ENCODE assay signal across 1 cellular context in the genomic region with DNA sequence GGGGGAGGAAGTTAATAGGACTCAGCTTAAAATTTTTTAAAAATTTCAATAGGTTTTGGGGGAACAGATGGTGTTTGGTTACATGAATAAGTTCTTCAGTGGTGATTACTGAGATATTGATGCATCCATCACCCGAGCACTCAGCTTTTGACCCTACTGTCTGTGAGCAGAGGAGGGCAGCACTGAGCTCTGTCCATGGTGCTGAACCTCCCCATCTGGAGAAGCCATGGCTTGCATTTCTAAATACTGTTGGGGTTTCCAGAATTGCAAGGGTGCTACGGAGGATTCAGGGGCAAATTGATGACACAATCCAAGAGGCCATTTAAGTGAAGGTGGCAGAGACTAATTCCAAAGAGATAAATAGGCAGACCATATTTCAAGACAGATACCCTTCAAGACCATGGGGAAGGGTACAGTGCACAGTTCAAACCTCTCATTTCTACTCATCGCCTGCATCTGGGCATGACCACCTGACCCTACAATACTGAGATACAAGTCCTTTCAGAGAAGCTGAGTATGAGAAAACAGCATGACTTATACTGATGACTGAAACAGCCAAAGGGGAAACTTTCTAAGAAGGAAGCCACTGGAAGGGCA.
TF ChIP-seq lines count a peak whose summit lies in the region.

No MANE protein-coding gene starts in this region.

TF ChIP-seq in K562, 482 proteins besides CTCF, POLR2A, EP300 and RAD21 (continued from another document and continues in another):
- TF ChIP-seq NR1H2 (CRISPR knock-in tag; IDR thresholded peaks at IDR 0.05) (0 out of 2 replicates have a peak, but pooled peaks have one; percentile 77), WHSC1 (IDR thresholded peaks at IDR 0.05; ENCODE audit: low read length) (no peak), ZZZ3 (IDR thresholded peaks at IDR 0.05) (no peak), ELF2 (CRISPR knock-in tag; IDR thresholded peaks at IDR 0.05) (no peak), PRMT5 (CRISPR knock-in tag; IDR thresholded peaks at IDR 0.05) (peak; percentile 90), ESRRA (IDR thresholded peaks at IDR 0.05; ENCODE audit: borderline replicate concordance, low read depth) (no peak), PHF8 (IDR thresholded peaks at IDR 0.05; ENCODE audit: borderline replicate concordance, low read length) (no peak), SRF (CRISPR knock-in tag; IDR thresholded peaks at IDR 0.05) (peak in 1 of 2 experiments; percentile 65; a peak in 1 of 4 replicates), DMBX1 (CRISPR knock-in tag; IDR thresholded peaks at IDR 0.05; ENCODE audit: borderline replicate concordance) (peak; percentile 83), SPI1 (IDR thresholded peaks at IDR 0.05; ENCODE audit: borderline replicate concordance, low read depth, low read length) (no peak), ARHGAP35 (IDR thresholded peaks at IDR 0.05; ENCODE audit: partially characterized antibody) (no peak), ZNF224 (CRISPR knock-in tag; IDR thresholded peaks at IDR 0.05) (peak; percentile 63; the same call in 1 of the 2 replicates), ZNF41 (CRISPR knock-in tag; conservative IDR thresholded peaks at IDR 0.05) (no peak), ZNF143 (CRISPR knock-in tag; IDR thresholded peaks at IDR 0.05) (peak; percentile 41; the same call in 1 of the 2 replicates), GATAD2A (IDR thresholded peaks at IDR 0.05) (no peak), SMARCC2 (IDR thresholded peaks at IDR 0.05; ENCODE audit: low read depth) (no peak), SIRT6 (IDR thresholded peaks at IDR 0.05; ENCODE audit: low read depth, low read length) (no peak), JUN (IDR thresholded peaks at IDR 0.05; ENCODE audit: borderline replicate concordance, low read depth, low read length) (no peak), JUN (CRISPR knock-in tag; IDR thresholded peaks at IDR 0.05; ENCODE audit: borderline replicate concordance) (peak; percentile 71; the same call in 1 of the 2 replicates), SIN3B (IDR thresholded peaks at IDR 0.05; ENCODE audit: low read depth) (no peak), RBM34 (IDR thresholded peaks at IDR 0.05; ENCODE audit: borderline replicate concordance, insufficient read depth, low read length) (no peak), PTRF (tag; IDR thresholded peaks at IDR 0.05) (no peak), CHD4 (IDR thresholded peaks at IDR 0.05; ENCODE audit: insufficient read depth, insufficient replicate concordance, low read depth, low read length, poor library complexity, severe bottlenecking) (no peak), PHB (CRISPR knock-in tag; IDR thresholded peaks at IDR 0.05) (no peak), HCFC1 (IDR thresholded peaks at IDR 0.05; ENCODE audit: low read depth, low read length) (peak; percentile 50), TEAD1 (CRISPR knock-in tag; IDR thresholded peaks at IDR 0.05) (peak; percentile 41 to 87; a peak in 2 of 4 replicates), ZNF589 (CRISPR knock-in tag; IDR thresholded peaks at IDR 0.05; ENCODE audit: low read depth) (0 out of 2 replicates have a peak, but pooled peaks have one; percentile 45), PURB (CRISPR knock-in tag; IDR thresholded peaks at IDR 0.05; ENCODE audit: low read depth) (no peak), POU5F1 (IDR thresholded peaks at IDR 0.05; ENCODE audit: borderline replicate concordance, low read depth, low read length, partially characterized antibody) (no peak), SMAD2 (IDR thresholded peaks at IDR 0.05; ENCODE audit: low read depth, low read length) (no peak), ZNF140 (CRISPR knock-in tag; IDR thresholded peaks at IDR 0.05) (no peak)
- TF ChIP-seq, protein P1, sequence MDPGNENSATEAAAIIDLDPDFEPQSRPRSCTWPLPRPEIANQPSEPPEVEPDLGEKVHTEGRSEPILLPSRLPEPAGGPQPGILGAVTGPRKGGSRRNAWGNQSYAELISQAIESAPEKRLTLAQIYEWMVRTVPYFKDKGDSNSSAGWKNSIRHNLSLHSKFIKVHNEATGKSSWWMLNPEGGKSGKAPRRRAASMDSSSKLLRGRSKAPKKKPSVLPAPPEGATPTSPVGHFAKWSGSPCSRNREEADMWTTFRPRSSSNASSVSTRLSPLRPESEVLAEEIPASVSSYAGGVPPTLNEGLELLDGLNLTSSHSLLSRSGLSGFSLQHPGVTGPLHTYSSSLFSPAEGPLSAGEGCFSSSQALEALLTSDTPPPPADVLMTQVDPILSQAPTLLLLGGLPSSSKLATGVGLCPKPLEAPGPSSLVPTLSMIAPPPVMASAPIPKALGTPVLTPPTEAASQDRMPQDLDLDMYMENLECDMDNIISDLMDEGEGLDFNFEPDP (CRISPR knock-in tag; IDR thresholded peaks at IDR 0.05), result no peak
- TF ChIP-seq, protein P2, sequence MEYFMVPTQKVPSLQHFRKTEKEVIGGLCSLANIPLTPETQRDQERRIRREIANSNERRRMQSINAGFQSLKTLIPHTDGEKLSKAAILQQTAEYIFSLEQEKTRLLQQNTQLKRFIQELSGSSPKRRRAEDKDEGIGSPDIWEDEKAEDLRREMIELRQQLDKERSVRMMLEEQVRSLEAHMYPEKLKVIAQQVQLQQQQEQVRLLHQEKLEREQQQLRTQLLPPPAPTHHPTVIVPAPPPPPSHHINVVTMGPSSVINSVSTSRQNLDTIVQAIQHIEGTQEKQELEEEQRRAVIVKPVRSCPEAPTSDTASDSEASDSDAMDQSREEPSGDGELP (CRISPR knock-in tag; IDR thresholded peaks at IDR 0.05; ENCODE audit: borderline replicate concordance), result peak; percentile 49; the same call in 1 of the 2 replicates
- TF ChIP-seq, protein P3, sequence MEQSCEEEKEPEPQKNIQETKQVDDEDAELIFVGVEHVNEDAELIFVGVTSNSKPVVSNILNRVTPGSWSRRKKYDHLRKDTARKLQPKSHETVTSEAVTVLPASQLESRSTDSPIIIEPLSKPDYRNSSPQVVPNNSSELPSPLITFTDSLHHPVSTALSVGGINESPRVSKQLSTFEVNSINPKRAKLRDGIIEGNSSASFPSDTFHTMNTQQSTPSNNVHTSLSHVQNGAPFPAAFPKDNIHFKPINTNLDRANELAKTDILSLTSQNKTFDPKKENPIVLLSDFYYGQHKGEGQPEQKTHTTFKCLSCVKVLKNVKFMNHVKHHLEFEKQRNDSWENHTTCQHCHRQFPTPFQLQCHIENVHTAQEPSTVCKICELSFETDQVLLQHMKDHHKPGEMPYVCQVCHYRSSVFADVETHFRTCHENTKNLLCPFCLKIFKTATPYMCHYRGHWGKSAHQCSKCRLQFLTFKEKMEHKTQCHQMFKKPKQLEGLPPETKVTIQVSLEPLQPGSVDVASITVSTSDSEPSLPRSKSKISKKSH (CRISPR knock-in tag; IDR thresholded peaks at IDR 0.05), result no peak
- TF ChIP-seq, protein P4, sequence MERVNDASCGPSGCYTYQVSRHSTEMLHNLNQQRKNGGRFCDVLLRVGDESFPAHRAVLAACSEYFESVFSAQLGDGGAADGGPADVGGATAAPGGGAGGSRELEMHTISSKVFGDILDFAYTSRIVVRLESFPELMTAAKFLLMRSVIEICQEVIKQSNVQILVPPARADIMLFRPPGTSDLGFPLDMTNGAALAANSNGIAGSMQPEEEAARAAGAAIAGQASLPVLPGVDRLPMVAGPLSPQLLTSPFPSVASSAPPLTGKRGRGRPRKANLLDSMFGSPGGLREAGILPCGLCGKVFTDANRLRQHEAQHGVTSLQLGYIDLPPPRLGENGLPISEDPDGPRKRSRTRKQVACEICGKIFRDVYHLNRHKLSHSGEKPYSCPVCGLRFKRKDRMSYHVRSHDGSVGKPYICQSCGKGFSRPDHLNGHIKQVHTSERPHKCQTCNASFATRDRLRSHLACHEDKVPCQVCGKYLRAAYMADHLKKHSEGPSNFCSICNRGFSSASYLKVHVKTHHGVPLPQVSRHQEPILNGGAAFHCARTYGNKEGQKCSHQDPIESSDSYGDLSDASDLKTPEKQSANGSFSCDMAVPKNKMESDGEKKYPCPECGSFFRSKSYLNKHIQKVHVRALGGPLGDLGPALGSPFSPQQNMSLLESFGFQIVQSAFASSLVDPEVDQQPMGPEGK (CRISPR knock-in tag; IDR thresholded peaks at IDR 0.05; ENCODE audit: borderline replicate concordance), result no peak
- TF ChIP-seq, protein P5, sequence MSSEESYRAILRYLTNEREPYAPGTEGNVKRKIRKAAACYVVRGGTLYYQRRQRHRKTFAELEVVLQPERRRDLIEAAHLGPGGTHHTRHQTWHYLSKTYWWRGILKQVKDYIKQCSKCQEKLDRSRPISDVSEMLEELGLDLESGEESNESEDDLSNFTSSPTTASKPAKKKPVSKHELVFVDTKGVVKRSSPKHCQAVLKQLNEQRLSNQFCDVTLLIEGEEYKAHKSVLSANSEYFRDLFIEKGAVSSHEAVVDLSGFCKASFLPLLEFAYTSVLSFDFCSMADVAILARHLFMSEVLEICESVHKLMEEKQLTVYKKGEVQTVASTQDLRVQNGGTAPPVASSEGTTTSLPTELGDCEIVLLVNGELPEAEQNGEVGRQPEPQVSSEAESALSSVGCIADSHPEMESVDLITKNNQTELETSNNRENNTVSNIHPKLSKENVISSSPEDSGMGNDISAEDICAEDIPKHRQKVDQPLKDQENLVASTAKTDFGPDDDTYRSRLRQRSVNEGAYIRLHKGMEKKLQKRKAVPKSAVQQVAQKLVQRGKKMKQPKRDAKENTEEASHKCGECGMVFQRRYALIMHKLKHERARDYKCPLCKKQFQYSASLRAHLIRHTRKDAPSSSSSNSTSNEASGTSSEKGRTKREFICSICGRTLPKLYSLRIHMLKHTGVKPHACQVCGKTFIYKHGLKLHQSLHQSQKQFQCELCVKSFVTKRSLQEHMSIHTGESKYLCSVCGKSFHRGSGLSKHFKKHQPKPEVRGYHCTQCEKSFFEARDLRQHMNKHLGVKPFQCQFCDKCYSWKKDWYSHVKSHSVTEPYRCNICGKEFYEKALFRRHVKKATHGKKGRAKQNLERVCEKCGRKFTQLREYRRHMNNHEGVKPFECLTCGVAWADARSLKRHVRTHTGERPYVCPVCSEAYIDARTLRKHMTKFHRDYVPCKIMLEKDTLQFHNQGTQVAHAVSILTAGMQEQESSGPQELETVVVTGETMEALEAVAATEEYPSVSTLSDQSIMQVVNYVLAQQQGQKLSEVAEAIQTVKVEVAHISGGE (CRISPR knock-in tag; IDR thresholded peaks at IDR 0.05), result peak in 1 of 3 experiments; percentile 26; a peak in 1 of 6 replicates
- TF ChIP-seq, protein P6, sequence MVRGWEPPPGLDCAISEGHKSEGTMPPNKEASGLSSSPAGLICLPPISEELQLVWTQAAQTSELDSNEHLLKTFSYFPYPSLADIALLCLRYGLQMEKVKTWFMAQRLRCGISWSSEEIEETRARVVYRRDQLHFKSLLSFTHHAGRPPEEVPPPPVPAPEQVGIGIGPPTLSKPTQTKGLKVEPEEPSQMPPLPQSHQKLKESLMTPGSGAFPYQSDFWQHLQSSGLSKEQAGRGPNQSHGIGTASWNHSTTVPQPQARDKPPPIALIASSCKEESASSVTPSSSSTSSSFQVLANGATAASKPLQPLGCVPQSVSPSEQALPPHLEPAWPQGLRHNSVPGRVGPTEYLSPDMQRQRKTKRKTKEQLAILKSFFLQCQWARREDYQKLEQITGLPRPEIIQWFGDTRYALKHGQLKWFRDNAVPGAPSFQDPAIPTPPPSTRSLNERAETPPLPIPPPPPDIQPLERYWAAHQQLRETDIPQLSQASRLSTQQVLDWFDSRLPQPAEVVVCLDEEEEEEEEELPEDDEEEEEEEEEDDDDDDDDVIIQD (CRISPR knock-in tag; IDR thresholded peaks at IDR 0.05), result no peak
- TF ChIP-seq, protein P7, sequence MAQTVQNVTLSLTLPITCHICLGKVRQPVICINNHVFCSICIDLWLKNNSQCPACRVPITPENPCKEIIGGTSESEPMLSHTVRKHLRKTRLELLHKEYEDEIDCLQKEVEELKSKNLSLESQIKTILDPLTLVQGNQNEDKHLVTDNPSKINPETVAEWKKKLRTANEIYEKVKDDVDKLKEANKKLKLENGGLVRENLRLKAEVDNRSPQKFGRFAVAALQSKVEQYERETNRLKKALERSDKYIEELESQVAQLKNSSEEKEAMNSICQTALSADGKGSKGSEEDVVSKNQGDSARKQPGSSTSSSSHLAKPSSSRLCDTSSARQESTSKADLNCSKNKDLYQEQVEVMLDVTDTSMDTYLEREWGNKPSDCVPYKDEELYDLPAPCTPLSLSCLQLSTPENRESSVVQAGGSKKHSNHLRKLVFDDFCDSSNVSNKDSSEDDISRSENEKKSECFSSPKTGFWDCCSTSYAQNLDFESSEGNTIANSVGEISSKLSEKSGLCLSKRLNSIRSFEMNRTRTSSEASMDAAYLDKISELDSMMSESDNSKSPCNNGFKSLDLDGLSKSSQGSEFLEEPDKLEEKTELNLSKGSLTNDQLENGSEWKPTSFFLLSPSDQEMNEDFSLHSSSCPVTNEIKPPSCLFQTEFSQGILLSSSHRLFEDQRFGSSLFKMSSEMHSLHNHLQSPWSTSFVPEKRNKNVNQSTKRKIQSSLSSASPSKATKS (CRISPR knock-in tag; IDR thresholded peaks at IDR 0.05), result no peak
- TF ChIP-seq, protein P8, sequence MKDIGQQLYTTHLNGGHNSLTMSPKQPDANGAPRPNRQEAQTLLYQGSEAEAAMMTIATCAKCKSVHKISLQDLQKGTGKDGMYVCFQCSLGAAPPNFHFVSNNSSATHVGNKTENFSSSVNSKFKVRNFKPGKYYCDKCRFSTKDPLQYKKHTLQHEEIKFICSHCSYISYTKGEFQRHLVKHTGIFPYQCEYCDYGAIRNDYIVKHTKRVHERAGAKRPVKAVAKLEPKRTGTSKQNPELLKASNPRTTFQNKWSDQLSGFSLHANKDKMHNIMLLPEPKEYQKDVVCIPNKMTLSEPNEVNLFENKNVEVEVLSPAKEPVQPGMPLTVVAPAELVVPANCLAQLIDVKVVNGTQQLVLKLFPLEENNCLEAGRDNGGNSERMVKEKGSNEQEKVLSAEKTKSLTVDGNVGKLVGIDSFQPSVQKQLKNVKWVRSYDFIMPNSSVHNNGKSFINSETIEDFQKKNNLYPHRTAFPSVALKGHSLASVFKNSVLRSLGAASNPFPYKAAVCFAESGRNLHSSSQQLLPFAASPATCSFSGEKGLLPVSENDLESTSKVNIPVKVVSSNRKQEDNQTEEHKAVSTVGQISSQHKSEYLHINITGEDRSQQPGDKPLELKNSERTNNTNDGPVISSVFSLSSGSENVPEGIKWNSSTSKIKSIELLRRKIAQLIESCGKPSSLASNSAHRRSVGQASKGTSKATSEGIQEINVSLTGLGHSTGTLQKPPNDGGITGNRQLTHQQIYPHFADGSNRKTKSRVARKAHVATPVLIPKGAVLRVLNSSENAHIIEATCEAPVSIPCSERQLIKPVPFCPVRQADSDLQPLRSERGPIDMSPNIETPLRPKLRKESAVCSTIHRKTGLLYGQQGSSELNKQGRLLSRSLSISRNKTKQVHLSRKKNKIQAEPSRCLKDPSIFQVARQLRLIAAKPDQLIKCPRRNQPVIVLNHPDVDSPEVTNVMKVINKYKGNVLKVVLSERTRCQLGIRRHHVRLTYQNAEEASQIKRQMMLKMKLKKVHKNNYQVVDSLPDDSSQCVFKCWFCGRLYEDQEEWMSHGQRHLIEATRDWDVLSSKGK (CRISPR knock-in tag; IDR thresholded peaks at IDR 0.05), result no peak
- TF ChIP-seq, protein P9, sequence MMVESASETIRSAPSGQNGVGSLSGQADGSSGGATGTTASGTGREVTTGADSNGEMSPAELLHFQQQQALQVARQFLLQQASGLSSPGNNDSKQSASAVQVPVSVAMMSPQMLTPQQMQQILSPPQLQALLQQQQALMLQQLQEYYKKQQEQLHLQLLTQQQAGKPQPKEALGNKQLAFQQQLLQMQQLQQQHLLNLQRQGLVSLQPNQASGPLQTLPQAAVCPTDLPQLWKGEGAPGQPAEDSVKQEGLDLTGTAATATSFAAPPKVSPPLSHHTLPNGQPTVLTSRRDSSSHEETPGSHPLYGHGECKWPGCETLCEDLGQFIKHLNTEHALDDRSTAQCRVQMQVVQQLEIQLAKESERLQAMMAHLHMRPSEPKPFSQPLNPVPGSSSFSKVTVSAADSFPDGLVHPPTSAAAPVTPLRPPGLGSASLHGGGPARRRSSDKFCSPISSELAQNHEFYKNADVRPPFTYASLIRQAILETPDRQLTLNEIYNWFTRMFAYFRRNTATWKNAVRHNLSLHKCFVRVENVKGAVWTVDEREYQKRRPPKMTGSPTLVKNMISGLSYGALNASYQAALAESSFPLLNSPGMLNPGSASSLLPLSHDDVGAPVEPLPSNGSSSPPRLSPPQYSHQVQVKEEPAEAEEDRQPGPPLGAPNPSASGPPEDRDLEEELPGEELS (CRISPR knock-in tag; IDR thresholded peaks at IDR 0.05; ENCODE audit: borderline replicate concordance), result 0 out of 2 replicates have a peak, but pooled peaks have one; percentile 59
